In the genomic region with DNA sequence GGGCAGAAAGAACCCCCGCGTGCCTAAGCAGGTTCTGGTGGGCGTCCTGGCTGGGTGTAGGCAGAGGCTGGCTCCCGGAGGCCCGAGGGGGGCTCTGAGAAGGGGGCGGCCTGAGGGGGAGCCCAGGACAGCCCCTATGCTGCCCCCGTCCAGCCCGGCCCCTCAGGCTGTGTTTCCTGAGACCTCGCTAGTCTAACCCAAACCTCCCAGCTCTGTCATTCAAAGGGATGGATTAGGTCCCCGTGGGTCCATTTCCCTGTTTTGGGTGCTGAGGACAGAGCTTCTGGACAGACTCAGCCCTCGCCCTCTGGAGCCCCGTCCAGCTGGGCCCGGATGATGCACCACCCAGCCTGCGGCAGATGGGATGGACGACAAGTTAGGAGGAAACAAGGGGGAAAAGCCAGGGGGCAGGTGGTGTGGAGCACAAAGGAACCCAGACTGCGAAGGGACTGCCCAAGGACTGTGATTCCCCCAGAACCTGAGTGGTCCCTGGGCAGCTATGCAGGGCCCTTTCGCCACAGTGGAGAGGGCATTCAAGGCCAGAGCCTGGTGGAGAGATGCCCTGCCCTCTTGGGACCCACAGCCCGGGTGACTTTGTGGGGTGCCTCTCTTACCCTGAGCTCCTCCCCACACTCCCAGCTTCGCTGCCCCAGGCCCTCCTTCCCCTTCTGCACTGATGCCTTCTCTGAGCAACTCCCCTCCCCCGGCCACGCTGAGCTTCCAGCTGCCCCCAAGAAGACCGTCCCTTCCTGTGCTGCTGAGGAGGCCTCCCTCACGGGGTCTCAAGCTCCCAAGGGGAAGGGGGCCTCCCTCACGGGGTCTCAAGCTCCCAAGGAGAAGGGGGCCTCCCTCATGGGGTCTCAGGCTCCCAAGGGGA, we compare ENCODE assay signal across 17 cellular contexts. TPM values are rescaled to one million over a fixed set of nuclear protein-coding genes. Genes with fewer than 3 reads are reported as not detected.
DNase-seq lines count a peak whose midpoint lies in the region; ATAC-seq and TF ChIP-seq lines count a peak whose summit lies in the region.
"Had no signal": no experiment of that assay in that cellular context is flagged by ENCODE, and none has a peak within 500 bp of the region (broad histone marks: within the 10 kb centered on the region; RNA-seq: fewer than 3 reads in every experiment).

No MANE protein-coding gene starts in this region.

- no peak overlapping the region for H2BK12ac ChIP-seq in mesenchymal stem cell (ENCODE audit: low read length in 2 of 2)

- H3K27ac Mint-ChIP-seq in activated T-helper 1 cell treated with anti-CD3 and anti-CD28 coated beads, Interleukin-12 subunit alpha, Interleukin-12 subunit beta, Interleukin-2, Interleukin-4 antibody, amounts not matched to agents 30 ng/mL and 10 ng/mL and 1 ng/mL, durations not matched to agents 14 hours and 24 hours and 36 hours, result peak overlapping the region; percentile 48
- H3K27ac Mint-ChIP-seq: stimulated activated naive CD8-positive, alpha-beta T cell treated with anti-CD3 and anti-CD28 coated beads, Interleukin-15, Interleukin-2, amounts not matched to agents 100 ng/mL and 50 ng/mL, for 24 hours; T-helper 17 cell had no signal

- no peak overlapping the region for H2AK5ac ChIP-seq in mesenchymal stem cell (ENCODE audit: low read length, severe bottlenecking)

- intact Hi-C loops in left ventricle myocardium inferior (cut with micrococcal nuclease), result no loop called here
- intact Hi-C loops in Right ventricle myocardium superior (cut with DNase I), result no loop called here
- intact Hi-C loops in activated T-helper 1 cell treated with anti-CD3 and anti-CD28 coated beads, Interleukin-12 subunit alpha, Interleukin-12 subunit beta, Interleukin-2, Interleukin-4 antibody, amounts not matched to agents 30 ng/mL and 10 ng/mL and 1 ng/mL, durations not matched to agents 14 hours and 24 hours and 36 hours (cut with micrococcal nuclease), result no loop called here
- intact Hi-C loops in upper lobe of right lung (cut with DNase I), result no loop called here

- H4K8ac ChIP-seq in mesenchymal stem cell (ENCODE audit: low read length), result peak overlapping the region; percentile 29

- no peak overlapping the region for H3K18ac ChIP-seq in mesenchymal stem cell (ENCODE audit: low read depth in 1 of 2, low read length in 2 of 2)

- no peak overlapping the region for H3K23ac ChIP-seq in mesenchymal stem cell (ENCODE audit: low read length in 2 of 2)

- H3K27ac ChIP-seq in left ventricle myocardium inferior (replicated peaks) (no peak overlapping the region), mesenchymal stem cell (ENCODE audit: low read length, poor library complexity, severe bottlenecking) (no peak overlapping the region), upper lobe of right lung (no peak overlapping the region), brain microvascular endothelial cell (no peak overlapping the region)
- H3K27ac ChIP-seq: colonic mucosa had no signal

- no peak overlapping the region for H3K4me3 Mint-ChIP-seq in activated T-helper 1 cell treated with anti-CD3 and anti-CD28 coated beads, Interleukin-12 subunit alpha, Interleukin-12 subunit beta, Interleukin-2, Interleukin-4 antibody, amounts not matched to agents 30 ng/mL and 10 ng/mL and 1 ng/mL, durations not matched to agents 14 hours and 24 hours and 36 hours
- H3K4me3 Mint-ChIP-seq: activated T-cell treated with anti-CD3 and anti-CD28 coated beads, Interleukin-2, amount 50 U/mL, for 4 hours; stimulated activated naive CD8-positive, alpha-beta T cell treated with anti-CD3 and anti-CD28 coated beads, Interleukin-15, Interleukin-2, amounts not matched to agents 100 ng/mL and 50 ng/mL, for 24 hours; T-helper 17 cell had no signal

- H3K14ac ChIP-seq in mesenchymal stem cell (ENCODE audit: low read length in 2 of 2), result no peak overlapping the region

- WGBS in mesenchymal stem cell, result 72% methylated on average over 24 of the region's 24 CpGs

- peaks cover 21% of the 10 kb centered on the region for H3K27me3 Mint-ChIP-seq in activated T-helper 1 cell treated with anti-CD3 and anti-CD28 coated beads, Interleukin-12 subunit alpha, Interleukin-12 subunit beta, Interleukin-2, Interleukin-4 antibody, amounts not matched to agents 30 ng/mL and 10 ng/mL and 1 ng/mL, durations not matched to agents 14 hours and 24 hours and 36 hours (ENCODE audit: insufficient read depth)

- DNase-seq in left ventricle myocardium inferior, result no peak
- no peak for DNase-seq in Right ventricle myocardium superior
- no peak for DNase-seq in activated T-helper 1 cell treated with anti-CD3 and anti-CD28 coated beads, Interleukin-12 subunit alpha, Interleukin-12 subunit beta, Interleukin-2, Interleukin-4 antibody, amounts not matched to agents 30 ng/mL and 10 ng/mL and 1 ng/mL, durations not matched to agents 14 hours and 24 hours and 36 hours (ENCODE audit: low spot score)
- peak; percentile 62 for DNase-seq in mesenchymal stem cell
- DNase-seq in upper lobe of right lung, result peak; percentile 64
- DNase-seq in stimulated activated CD8-positive, alpha-beta memory T cell treated with anti-CD3 and anti-CD28 coated beads, Interleukin-4, amount 100 ng/mL, for 48 hours, result no peak
- DNase-seq in brain microvascular endothelial cell, result no peak
- no peak for DNase-seq in stimulated activated CD4-positive, alpha-beta T cell treated with anti-CD3 and anti-CD28 coated beads, Interleukin-1b, Interleukin-23, amount 100 ng/mL, for 48 hours
- DNase-seq: activated CD4-positive, alpha-beta T cell treated with anti-CD3 and anti-CD28 coated beads for 4 hours; activated T-cell treated with anti-CD3 and anti-CD28 coated beads, Interleukin-2, amount 50 U/mL, for 4 hours; colonic mucosa; DMS53; Kasumi-1; NCI-H187; NCI-H524 treated with DMSO at 0.1 percent for 48 hours; T-helper 17 cell had no signal

- H2AFZ ChIP-seq in mesenchymal stem cell (ENCODE audit: low read depth, low read length), result no peak overlapping the region

- no peak overlapping the region for H3K4ac ChIP-seq in mesenchymal stem cell (ENCODE audit: low read depth in 1 of 2, low read length in 2 of 2)

- TF ChIP-seq CTCF in left ventricle myocardium inferior (IDR thresholded peaks at IDR 0.05; ENCODE audit: borderline replicate concordance) (no peak), upper lobe of right lung (IDR thresholded peaks at IDR 0.05) (no peak), brain microvascular endothelial cell (IDR thresholded peaks at IDR 0.05; ENCODE audit: low read depth, low read length, missing control alignments) (no peak)

- H3K4me3 ChIP-seq in left ventricle myocardium inferior (peak overlapping the region; percentile 77), mesenchymal stem cell (ENCODE audit: insufficient read depth in 1 of 2, low read depth in 1 of 2, low read length in 2 of 2) (no peak overlapping the region), upper lobe of right lung (no peak overlapping the region), brain microvascular endothelial cell (ENCODE audit: low read depth, low read length) (no peak overlapping the region)
- H3K4me3 ChIP-seq: colonic mucosa had no signal

- H2BK5ac ChIP-seq in mesenchymal stem cell (ENCODE audit: low read depth, low read length, poor library complexity, severe bottlenecking), result no peak overlapping the region

- H4K91ac ChIP-seq in mesenchymal stem cell (ENCODE audit: low read length), result no peak overlapping the region

- H3K36me3 Mint-ChIP-seq in activated T-helper 1 cell treated with anti-CD3 and anti-CD28 coated beads, Interleukin-12 subunit alpha, Interleukin-12 subunit beta, Interleukin-2, Interleukin-4 antibody, amounts not matched to agents 30 ng/mL and 10 ng/mL and 1 ng/mL, durations not matched to agents 14 hours and 24 hours and 36 hours (ENCODE audit: low read depth), result no peaks in the 10 kb centered on the region

- ATAC-seq in Right ventricle myocardium superior (ENCODE audit: poor library complexity) (no peak), upper lobe of right lung (no peak)
- ATAC-seq: activated T-cell treated with anti-CD3 and anti-CD28 coated beads, Interleukin-2, amount 50 U/mL, for 4 hours; T-helper 17 cell had no signal

- in situ Hi-C loops in brain microvascular endothelial cell (cut with HindIII; ENCODE audit: low pct_ligation_motif_present, low sequenced_read_pairs), result no loop called here

- no peaks in the 10 kb centered on the region for H3K27me3 ChIP-seq in left ventricle myocardium inferior (ENCODE audit: low read depth)
- peaks cover 16 to 65% of the 10 kb centered on the region in 2 experiments for H3K27me3 ChIP-seq in mesenchymal stem cell (ENCODE audit: control insufficient read depth in 1 of 2, insufficient read depth in 1 of 2, low read length in 2 of 2)
- H3K27me3 ChIP-seq in upper lobe of right lung, result peaks cover 34% of the 10 kb centered on the region
- H3K27me3 ChIP-seq in brain microvascular endothelial cell (replicated peaks), result no peaks in the 10 kb centered on the region

- peaks cover 44% of the 10 kb centered on the region for H3K4me1 ChIP-seq in left ventricle myocardium inferior
- H3K4me1 ChIP-seq in mesenchymal stem cell (ENCODE audit: control insufficient read depth, insufficient read depth, low read depth, low read length), result peaks cover 40% of the 10 kb centered on the region
- peaks cover 7% of the 10 kb centered on the region for H3K4me1 ChIP-seq in upper lobe of right lung

- H2BK120ac ChIP-seq in mesenchymal stem cell (ENCODE audit: low read depth, low read length), result no peak overlapping the region

- H3K4me1 Mint-ChIP-seq in activated T-helper 1 cell treated with anti-CD3 and anti-CD28 coated beads, Interleukin-12 subunit alpha, Interleukin-12 subunit beta, Interleukin-2, Interleukin-4 antibody, amounts not matched to agents 30 ng/mL and 10 ng/mL and 1 ng/mL, durations not matched to agents 14 hours and 24 hours and 36 hours (ENCODE audit: low read depth), result peaks cover 5% of the 10 kb centered on the region

- H3K9me3 Mint-ChIP-seq in activated T-helper 1 cell treated with anti-CD3 and anti-CD28 coated beads, Interleukin-12 subunit alpha, Interleukin-12 subunit beta, Interleukin-2, Interleukin-4 antibody, amounts not matched to agents 30 ng/mL and 10 ng/mL and 1 ng/mL, durations not matched to agents 14 hours and 24 hours and 36 hours, result peaks cover 4% of the 10 kb centered on the region

- H3K36me3 ChIP-seq in left ventricle myocardium inferior, result no peaks in the 10 kb centered on the region
- H3K36me3 ChIP-seq in mesenchymal stem cell (ENCODE audit: control insufficient read depth in 1 of 2, insufficient read depth in 2 of 2, low read depth in 1 of 2, low read length in 2 of 2), result peaks cover 0 to 3% of the 10 kb centered on the region in 2 experiments
- no peaks in the 10 kb centered on the region for H3K36me3 ChIP-seq in upper lobe of right lung
- no peaks in the 10 kb centered on the region for H3K36me3 ChIP-seq in brain microvascular endothelial cell (replicated peaks)
- H3K36me3 ChIP-seq: colonic mucosa had no signal

- peaks cover 4% of the 10 kb centered on the region for H3K79me1 ChIP-seq in mesenchymal stem cell (replicated peaks; ENCODE audit: low read length, poor library complexity, severe bottlenecking)

- no peak overlapping the region for H3K9ac ChIP-seq in mesenchymal stem cell (ENCODE audit: low read length)

- no peak overlapping the region for H2BK15ac ChIP-seq in mesenchymal stem cell (ENCODE audit: low read depth, poor library complexity, severe bottlenecking)

- H3K9me3 ChIP-seq in left ventricle myocardium inferior (replicated peaks), result peaks cover 5% of the 10 kb centered on the region
- peaks cover under 1% of the 10 kb centered on the region for H3K9me3 ChIP-seq in mesenchymal stem cell (ENCODE audit: control insufficient read depth, low read length)
- H3K9me3 ChIP-seq in upper lobe of right lung, result no peaks in the 10 kb centered on the region
- H3K9me3 ChIP-seq: colonic mucosa had no signal

- H3K4me2 ChIP-seq in mesenchymal stem cell (ENCODE audit: low read length, poor library complexity, severe bottlenecking), result no peak overlapping the region

RNA-seq across cellular contexts. Expression of gene HES4, which starts 2.8 kb away (rescaled TPM):
- 34.0 TPM for total RNA-seq in left ventricle myocardium inferior
- 27.4 TPM for total RNA-seq in Right ventricle myocardium superior
- total RNA-seq in activated T-helper 1 cell treated with anti-CD3 and anti-CD28 coated beads, Interleukin-12 subunit alpha, Interleukin-12 subunit beta, Interleukin-2, Interleukin-4 antibody, amounts not matched to agents 30 ng/mL and 10 ng/mL and 1 ng/mL, durations not matched to agents 14 hours and 24 hours and 36 hours, result 1.8 and 2.9 TPM in 2 replicates
- polyA plus RNA-seq in mesenchymal stem cell (2013, experiment 1 of 2), result 28.5 TPM
- 25.8 TPM for polyA plus RNA-seq in mesenchymal stem cell (2013, experiment 2 of 2)
- total RNA-seq in upper lobe of right lung, result 26.8 TPM

RNA-seq across cellular contexts. Expression of gene PERM1, which starts 15.2 kb away (rescaled TPM):
- 160 TPM for total RNA-seq in left ventricle myocardium inferior
- 170 TPM for total RNA-seq in Right ventricle myocardium superior
- total RNA-seq in activated T-helper 1 cell treated with anti-CD3 and anti-CD28 coated beads, Interleukin-12 subunit alpha, Interleukin-12 subunit beta, Interleukin-2, Interleukin-4 antibody, amounts not matched to agents 30 ng/mL and 10 ng/mL and 1 ng/mL, durations not matched to agents 14 hours and 24 hours and 36 hours, result not detected in 2 replicates
- not detected for polyA plus RNA-seq in mesenchymal stem cell (2013, experiment 1 of 2)
- polyA plus RNA-seq in mesenchymal stem cell (2013, experiment 2 of 2), result not detected
- total RNA-seq in upper lobe of right lung, result 0.35 TPM
- total RNA-seq: activated T-cell treated with anti-CD3 and anti-CD28 coated beads, Interleukin-2, amount 50 U/mL, for 4 hours; colonic mucosa; T-helper 17 cell had no signal

RNA-seq across cellular contexts. Expression of gene ISG15, which starts 16.2 kb away (rescaled TPM):
- total RNA-seq in left ventricle myocardium inferior, result 14.5 TPM
- total RNA-seq in Right ventricle myocardium superior, result 13.3 TPM
- 52.9 and 53.7 TPM in 2 replicates for total RNA-seq in activated T-helper 1 cell treated with anti-CD3 and anti-CD28 coated beads, Interleukin-12 subunit alpha, Interleukin-12 subunit beta, Interleukin-2, Interleukin-4 antibody, amounts not matched to agents 30 ng/mL and 10 ng/mL and 1 ng/mL, durations not matched to agents 14 hours and 24 hours and 36 hours
- 70.3 TPM for polyA plus RNA-seq in mesenchymal stem cell (2013, experiment 1 of 2)
- polyA plus RNA-seq in mesenchymal stem cell (2013, experiment 2 of 2), result 75.0 TPM
- total RNA-seq in upper lobe of right lung, result 93.6 TPM

RNA-seq across cellular contexts. Expression of gene AGRN, which starts 22.8 kb away (rescaled TPM):
- total RNA-seq in left ventricle myocardium inferior (13.0 TPM), Right ventricle myocardium superior (12.8 TPM), upper lobe of right lung (135 TPM)
- total RNA-seq in activated T-helper 1 cell treated with anti-CD3 and anti-CD28 coated beads, Interleukin-12 subunit alpha, Interleukin-12 subunit beta, Interleukin-2, Interleukin-4 antibody, amounts not matched to agents 30 ng/mL and 10 ng/mL and 1 ng/mL, durations not matched to agents 14 hours and 24 hours and 36 hours, result 25.8 and 30.3 TPM in 2 replicates
- 64.9 TPM for polyA plus RNA-seq in mesenchymal stem cell (2013, experiment 1 of 2)
- polyA plus RNA-seq in mesenchymal stem cell (2013, experiment 2 of 2), result 62.3 TPM

RNA-seq across cellular contexts. Expression of gene PLEKHN1, which starts 30.8 kb away (rescaled TPM):
- total RNA-seq in left ventricle myocardium inferior (not detected), Right ventricle myocardium superior (not detected), upper lobe of right lung (2.1 TPM)
- total RNA-seq in activated T-helper 1 cell treated with anti-CD3 and anti-CD28 coated beads, Interleukin-12 subunit alpha, Interleukin-12 subunit beta, Interleukin-2, Interleukin-4 antibody, amounts not matched to agents 30 ng/mL and 10 ng/mL and 1 ng/mL, durations not matched to agents 14 hours and 24 hours and 36 hours, result 1.7 and 1.8 TPM in 2 replicates
- 0.75 TPM for polyA plus RNA-seq in mesenchymal stem cell (2013, experiment 1 of 2)
- 0.60 TPM for polyA plus RNA-seq in mesenchymal stem cell (2013, experiment 2 of 2)

Comparison
In these comparisons a context has a peak if more than half of its experiments do, and no peak if none do; other contexts are left out.
1. DNase-seq: peak in mesenchymal stem cell (single experiment) and upper lobe of right lung (single experiment); none in left ventricle myocardium inferior (single experiment), Right ventricle myocardium superior (single experiment), activated T-helper 1 cell treated with anti-CD3 and anti-CD28 coated beads, Interleukin-12 subunit alpha, Interleukin-12 subunit beta, Interleukin-2, Interleukin-4 antibody, amounts not matched to agents 30 ng/mL and 10 ng/mL and 1 ng/mL, durations not matched to agents 14 hours and 24 hours and 36 hours (single experiment), stimulated activated CD8-positive, alpha-beta memory T cell treated with anti-CD3 and anti-CD28 coated beads, Interleukin-4, amount 100 ng/mL, for 48 hours (single experiment), brain microvascular endothelial cell (single experiment) and stimulated activated CD4-positive, alpha-beta T cell treated with anti-CD3 and anti-CD28 coated beads, Interleukin-1b, Interleukin-23, amount 100 ng/mL, for 48 hours (single experiment).
2. RNA of gene PERM1, which starts 15.2 kb away (total RNA-seq): 170 TPM in Right ventricle myocardium superior (single experiment) and 160 TPM in left ventricle myocardium inferior (single experiment); 0.35 TPM in upper lobe of right lung (single experiment) and not detected in activated T-helper 1 cell treated with anti-CD3 and anti-CD28 coated beads, Interleukin-12 subunit alpha, Interleukin-12 subunit beta, Interleukin-2, Interleukin-4 antibody, amounts not matched to agents 30 ng/mL and 10 ng/mL and 1 ng/mL, durations not matched to agents 14 hours and 24 hours and 36 hours; every median in the first group is over 100 times any median in the second.